ENCODE assay signal across 1 cellular context in genomic region chr12:12954361-12954760, GRCh38.
TF ChIP-seq lines count a peak whose summit lies in the region.

No MANE protein-coding gene starts in this region.

TF ChIP-seq in endothelial cell of umbilical vein, 7 proteins besides CTCF, POLR2A, EP300 and RAD21:
- peak; percentile 10 for TF ChIP-seq FOS (IDR thresholded peaks at IDR 0.05; ENCODE audit: borderline replicate concordance, insufficient read depth, low read length)
- TF ChIP-seq EZH2 (IDR thresholded peaks at IDR 0.05; ENCODE audit: borderline replicate concordance, low read depth, low read length, severe bottlenecking): no peak
